ENCODE assay signal across 8 cellular contexts in the genomic region with DNA sequence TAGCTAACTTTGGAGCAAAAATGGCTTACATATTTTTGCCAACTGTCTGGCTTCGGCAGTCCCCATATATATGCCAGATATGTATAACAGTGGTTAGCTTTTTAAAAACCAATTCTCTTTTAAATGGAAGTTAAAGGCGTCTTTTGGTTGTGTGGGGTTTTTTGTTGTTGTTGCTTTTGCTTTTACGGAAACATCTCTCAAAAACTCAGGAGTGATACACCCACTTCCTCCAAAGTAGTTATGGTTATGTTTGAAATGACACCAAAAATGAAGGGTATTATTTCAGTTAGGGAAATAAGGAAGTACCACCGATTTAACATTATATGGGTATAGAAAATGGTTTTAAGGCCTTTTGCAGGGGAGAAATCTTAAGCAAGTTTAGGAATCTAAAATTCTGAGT. TPM values are rescaled to one million over a fixed set of nuclear protein-coding genes. Genes with fewer than 3 reads are reported as not detected.
DNase-seq lines count a peak whose midpoint lies in the region; ATAC-seq, FAIRE-seq and TF ChIP-seq lines count a peak whose summit lies in the region.

No MANE protein-coding gene starts in this region.

- FAIRE-seq in GM12878 (lab: Jason Lieb, UNC): no peak

- RAD21 ChIA-PET in GM12878 (lab: Charles Lee; ENCODE audit: unreplicated experiment): no interaction called here

- H3K4me1 ChIP-seq in Loucy (ENCODE audit: insufficient read depth, low read length, poor library complexity, severe bottlenecking) (peaks cover 5% of the 10 kb centered on the region), GM12878 (ENCODE audit: control insufficient read depth, insufficient read depth, low read length) (peaks cover 17% of the 10 kb centered on the region)

- no peaks in the 10 kb centered on the region for H3K9me2 ChIP-seq in Loucy (replicated peaks; ENCODE audit: low read depth, low read length)

- TF ChIP-seq POLR2A in GM12878 (IDR thresholded peaks at IDR 0.05; ENCODE audit: low read depth, low read length): no peak

- BruUV-seq in GM12878 (replicated peaks; lab: Mats Ljungman, UMichigan): no TSS peak

- H3K9ac ChIP-seq in Loucy (ENCODE audit: low read depth, low read length, poor library complexity, severe bottlenecking) (peak overlapping the region; percentile 91), GM12878 (ENCODE audit: control insufficient read depth, insufficient read depth, low read length) (peak overlapping the region; percentile 80; the same call in 1 of the 2 replicates)

- no peaks in the 10 kb centered on the region for H3F3A ChIP-seq in Loucy (ENCODE audit: low read depth)

- TF ChIP-seq EP300 in GM12878 (IDR thresholded peaks at IDR 0.05; ENCODE audit: borderline replicate concordance in 1 of 2, control insufficient read depth in 1 of 2, low read depth in 2 of 2, low read length in 2 of 2): no peak

- peak overlapping the region; percentile 91 to 100 (median 99) for H3K27ac Mint-ChIP-seq in naive thymus-derived CD8-positive, alpha-beta T cell

- H3K27me3 Mint-ChIP-seq in naive thymus-derived CD8-positive, alpha-beta T cell: no peaks in the 10 kb centered on the region

- peak overlapping the region; percentile 87 to 97 (median 95) for H3K4me3 Mint-ChIP-seq in naive thymus-derived CD8-positive, alpha-beta T cell

- CTCF ChIA-PET in BJ (lab: Yijun Ruan, JAX): interaction anchor here (0.9 kb wide), 1 partner anchor 12 kb away, joined by 4 read pairs; no protein-coding TSS in a partner anchor
- CTCF ChIA-PET in GM12878 (lab: Yijun Ruan, JAX): interaction anchor here (1.5 kb wide), 1 partner anchor 107 kb away, joined by 3 read pairs; no protein-coding TSS in a partner anchor
- CTCF ChIA-PET in GM10248 (lab: Yijun Ruan, JAX): interaction anchor here (0.6 to 1.7 kb wide), 4 partner anchors 10 to 210 kb away, joined by 3 to 4 read pairs (median 3); a partner anchor contains a TSS

- peak overlapping the region; percentile 88 for H3K4me2 ChIP-seq in Loucy (ENCODE audit: low read depth, low read length, poor library complexity, severe bottlenecking)
- H3K4me2 ChIP-seq in GM12878 (ENCODE audit: control insufficient read depth, insufficient read depth): peak overlapping the region; percentile 99

- peak overlapping the region; percentile 91 for H3K27ac ChIP-seq in GM12878 (ENCODE audit: control insufficient read depth, insufficient read depth)

- in situ Hi-C loops in GM12878 (cut with MboI): loop anchor here (5.0 kb wide), 1 partner anchor 108 kb away; no protein-coding TSS in a partner anchor

- H3K36me3 ChIP-seq in BJ (ENCODE audit: control insufficient read depth, insufficient read depth, low read length) (peaks cover 2% of the 10 kb centered on the region; the same call in 1 of the 2 replicates), Loucy (ENCODE audit: insufficient read depth, low read length) (peaks cover 12% of the 10 kb centered on the region; the same call in 1 of the 2 replicates), GM12878 (ENCODE audit: control insufficient read depth in 2 of 2, insufficient read depth in 2 of 2, low read length in 1 of 2) (peaks cover under 1 to 1% of the 10 kb centered on the region in 2 experiments)

- TF ChIP-seq RAD21 in GM12878 (IDR thresholded peaks at IDR 0.05; ENCODE audit: insufficient read depth, low read depth, low read length): no peak

- peaks cover 65% of the 10 kb centered on the region for H3K79me2 ChIP-seq in Loucy (ENCODE audit: insufficient read depth, low read length)
- H3K79me2 ChIP-seq in GM12878 (ENCODE audit: control insufficient read depth, insufficient read depth, low read length): peaks cover 53% of the 10 kb centered on the region

- no peak overlapping the region for H2AFZ ChIP-seq in Loucy (ENCODE audit: low read length)
- H2AFZ ChIP-seq in GM12878 (ENCODE audit: control insufficient read depth, low read depth, low read length): no peak overlapping the region

- peaks cover 0 to 47% (median 7%) of the 10 kb centered on the region in 3 donors for H3K36me3 Mint-ChIP-seq in naive thymus-derived CD8-positive, alpha-beta T cell

- no peak for ATAC-seq in GM12878
- ATAC-seq in naive thymus-derived CD8-positive, alpha-beta T cell: no peak
- ATAC-seq in GM18909 (IDR thresholded peaks at IDR 0.05; ENCODE audit: poor library complexity, unreplicated experiment): no peak

- peaks cover 49% of the 10 kb centered on the region for H4K20me1 ChIP-seq in Loucy (ENCODE audit: insufficient read depth, low read length, poor library complexity, severe bottlenecking)
- no peaks in the 10 kb centered on the region; the same call in 1 of the 2 replicates for H4K20me1 ChIP-seq in GM12878 (ENCODE audit: control insufficient read depth, insufficient read depth)

- peaks cover 34 to 63% (median 51%) of the 10 kb centered on the region in 4 donors for H3K4me1 Mint-ChIP-seq in naive thymus-derived CD8-positive, alpha-beta T cell

- intact Hi-C loops in GM12878 (cut with micrococcal nuclease; ENCODE audit: unreplicated experiment): loop anchor here (5.0 kb wide), 1 partner anchor 208 kb away; no protein-coding TSS in a partner anchor

- H3K9me3 ChIP-seq in Loucy (ENCODE audit: insufficient read depth, low read depth, low read length) (no peaks in the 10 kb centered on the region), GM12878 (replicated peaks; ENCODE audit: control insufficient read depth, insufficient read depth, low read length) (no peaks in the 10 kb centered on the region)

- SMC1A ChIA-PET in GM12878 (lab: Charles Lee; ENCODE audit: uncharacterized antibody, unreplicated experiment): interaction anchor here (0.7 kb wide), 2 partner anchors 20 to 146 kb away, joined by 3 read pairs; no protein-coding TSS in a partner anchor

- POLR2A ChIA-PET in BJ (lab: Charles Lee) (no interaction called here), GM12878 (lab: Charles Lee) (interaction anchor here (0.9 to 1.3 kb wide), 2 partner anchors 100 to 103 kb away, joined by 3 read pairs; no protein-coding TSS in a partner anchor), GM10248 (lab: Yijun Ruan, JAX) (interaction anchor here (0.9 kb wide), 1 partner anchor 11 kb away, joined by 3 read pairs; no protein-coding TSS in a partner anchor)
- POLR2A ChIA-PET in naive thymus-derived CD8-positive, alpha-beta T cell (lab: Charles Lee): interaction anchor here (1.0 kb wide), 1 partner anchor 210 kb away, joined by 4 read pairs; no protein-coding TSS in a partner anchor

- no peaks in the 10 kb centered on the region for H3K9me3 Mint-ChIP-seq in naive thymus-derived CD8-positive, alpha-beta T cell

- TF ChIP-seq CTCF in BJ (IDR thresholded peaks at IDR 0.05; ENCODE audit: insufficient read depth, low read depth, low read length) (no peak), Loucy (conservative IDR thresholded peaks at IDR 0.05; ENCODE audit: low read length) (no peak), GM12878 (IDR thresholded peaks at IDR 0.05 in 2 of 3, conservative IDR thresholded peaks at IDR 0.05 in 1 of 3; ENCODE audit: control insufficient read depth in 2 of 3, extremely low read depth in 1 of 3, insufficient read depth in 1 of 3, low read depth in 3 of 3, low read length in 3 of 3) (no peak), GM10248 (IDR thresholded peaks at IDR 0.05; ENCODE audit: control extremely low read depth, extremely low read depth, low read depth, missing control alignments) (no peak)

- peak overlapping the region; percentile 80 for H3K4me3 ChIP-seq in BJ (ENCODE audit: low read depth, low read length)
- peak overlapping the region; percentile 95 for H3K4me3 ChIP-seq in Loucy (ENCODE audit: low read length, poor library complexity, severe bottlenecking)
- H3K4me3 ChIP-seq in GM12878: peak overlapping the region; percentile 97

- DNase-seq in BJ (ENCODE audit: low read depth) (no peak), GM12878 (ENCODE audit: low read depth, low spot score) (no peak), GM10248 (ENCODE audit: extremely low spot score) (no peak), iPS-NIHi11 (ENCODE audit: low spot score) (no peak), NCI-H526 treated with DMSO at 0.1 percent for 48 hours (lab: John Stamatoyannopoulos, UW) (no peak)
- DNase-seq in naive thymus-derived CD8-positive, alpha-beta T cell: no peak

- 20% methylated on average over 4 of the region's 4 CpGs for WGBS in GM12878 (ENCODE audit: insufficient coverage, insufficient replicate concordance, low lambda C conversion rate, missing lambda C conversion rate)

- H3K27me3 ChIP-seq in BJ (ENCODE audit: control insufficient read depth, insufficient read depth, low read length): no peaks in the 10 kb centered on the region
- no peaks in the 10 kb centered on the region for H3K27me3 ChIP-seq in Loucy (ENCODE audit: insufficient read depth, low read length, poor library complexity, severe bottlenecking)
- no peaks in the 10 kb centered on the region for H3K27me3 ChIP-seq in GM12878 (replicated peaks in 1 of 2; ENCODE audit: control insufficient read depth in 2 of 2, insufficient read depth in 2 of 2, low read length in 1 of 2)

RNA-seq across cellular contexts. Expression of a gene that starts 2.3 kb away (rescaled TPM):
- polyA plus RNA-seq in BJ (2011; rRNA removed): 38.8 and 49.4 TPM in 2 replicates
- polyA minus RNA-seq in BJ (2011; rRNA and poly(A)+ RNA removed): 19.8 and 26.6 TPM in 2 replicates
- total RNA-seq in GM12878 (2013; cell fraction: nucleolus; rRNA removed): 36.9 and 43.3 TPM in 2 replicates
- 33.8 and 49.8 TPM in 2 replicates for total RNA-seq in GM12878 (2014; rRNA removed)
- 34.3 and 35.6 TPM in 2 replicates for total RNA-seq in GM12878 (2014; rRNA removed; fragmentation: Illumina TruSeq; extraction: Trizol)
- total RNA-seq in GM12878 (2021): 37.5 and 42.4 TPM in 2 replicates
- 23.2 TPM for polyA plus RNA-seq in GM12878 (2011; ENCODE audit: low read depth)
- polyA plus RNA-seq in GM12878 (2011; rRNA removed): 48.3 and 76.5 TPM in 2 replicates
- 43.9 and 59.3 TPM in 2 replicates for polyA plus RNA-seq in GM12878 (2011; cell fraction: cytosol; rRNA removed)
- 28.5 and 29.6 TPM in 2 replicates for polyA plus RNA-seq in GM12878 (2011; cell fraction: nucleus; rRNA removed)
- polyA plus RNA-seq in GM12878 (2012): 28.5 and 34.1 TPM in 2 replicates
- 42.6 and 51.0 TPM in 2 replicates for polyA plus RNA-seq in GM12878 (2014; fragmentation: Illumina TruSeq; extraction: Trizol)
- polyA plus RNA-seq in GM12878 (2014; fragmentation: Nextera tagmentation; extraction: Ambion mirVana): 10 to 100 TPM; 13.2 to 21.3 TPM
- 31.1 and 34.6 TPM in 2 replicates for polyA plus RNA-seq in GM12878 (2014; rRNA removed)
- 10 to 100 TPM; 53.7 to 57.1 TPM for polyA plus RNA-seq in GM12878 (2016; fragmentation: Nextera tagmentation; extraction: Ambion mirVana)
- 44.5 and 58.6 TPM in 2 replicates for polyA minus RNA-seq in GM12878 (2011; rRNA and poly(A)+ RNA removed)
- 16.8 and 21.8 TPM in 2 replicates for polyA minus RNA-seq in GM12878 (2011; cell fraction: cytosol; rRNA and poly(A)+ RNA removed)
- polyA minus RNA-seq in GM12878 (2011; cell fraction: nucleus; rRNA and poly(A)+ RNA removed): 7.7 and 9.9 TPM in 2 replicates
- 100 to 1,000 TPM; 112 to 116 TPM for total RNA-seq in naive thymus-derived CD8-positive, alpha-beta T cell
- polyA plus RNA-seq in naive thymus-derived CD8-positive, alpha-beta T cell: 100 to 1,000 TPM; 134 to 157 (median 153) TPM

RNA-seq across cellular contexts. Expression of a gene that starts 10.4 kb away (rescaled TPM):
- polyA plus RNA-seq in BJ (2011; rRNA removed) (10.7 and 13.6 TPM in 2 replicates), GM12878 (2011; rRNA removed) (0.48 and 0.72 TPM in 2 replicates), GM12878 (2014; fragmentation: Illumina TruSeq; extraction: Trizol) (0.21 and 0.32 TPM in 2 replicates), GM12878 (2014; fragmentation: Nextera tagmentation; extraction: Ambion mirVana) (under 1 TPM; 0.13 to 0.32 TPM), GM12878 (2014; rRNA removed) (0.42 TPM in 2 replicates), GM12878 (2016; fragmentation: Nextera tagmentation; extraction: Ambion mirVana) (1 to 10 TPM; 1.2 to 1.8 TPM)
- polyA minus RNA-seq in BJ (2011; rRNA and poly(A)+ RNA removed): 7.8 and 10.3 TPM in 2 replicates
- 1.5 and 2.2 TPM in 2 replicates for total RNA-seq in GM12878 (2013; cell fraction: nucleolus; rRNA removed)
- total RNA-seq in GM12878 (2014; rRNA removed) (0.05 and 0.17 TPM in 2 replicates), GM12878 (2014; rRNA removed; fragmentation: Illumina TruSeq; extraction: Trizol) (0.22 and 0.28 TPM in 2 replicates), GM12878 (2021) (0.32 and 0.38 TPM in 2 replicates)
- polyA plus RNA-seq in GM12878 (2011; ENCODE audit: low read depth): 0.68 TPM
- polyA plus RNA-seq in GM12878 (2011; cell fraction: cytosol; rRNA removed): 0.62 and 1.2 TPM in 2 replicates
- 1.3 and 2.0 TPM in 2 replicates for polyA plus RNA-seq in GM12878 (2011; cell fraction: nucleus; rRNA removed)
- polyA plus RNA-seq in GM12878 (2012): 0.58 and 0.67 TPM in 2 replicates
- 1.2 and 1.9 TPM in 2 replicates for polyA minus RNA-seq in GM12878 (2011; rRNA and poly(A)+ RNA removed)
- not detected in 2 replicates for polyA minus RNA-seq in GM12878 (2011; cell fraction: cytosol; rRNA and poly(A)+ RNA removed)
- 0.29 and 0.48 TPM in 2 replicates for polyA minus RNA-seq in GM12878 (2011; cell fraction: nucleus; rRNA and poly(A)+ RNA removed)
- under 1 TPM; 0.22 to 0.86 TPM for total RNA-seq in naive thymus-derived CD8-positive, alpha-beta T cell
- under 1 TPM in 2 of 3 donors, not detected in 1; 0.34 to 0.67 TPM for polyA plus RNA-seq in naive thymus-derived CD8-positive, alpha-beta T cell
